ENCODE assay signal across 1 cellular context in genomic region chr11:118907051-118907748, GRCh38.
TF ChIP-seq lines count a peak whose summit lies in the region.

No MANE protein-coding gene starts in this region.

TF ChIP-seq in HepG2, 621 proteins besides CTCF, POLR2A, EP300 and RAD21 (continued from another document and continues in another):
- peak; percentile 63; the same call in 1 of the 2 replicates for TF ChIP-seq ZBTB4 (CRISPR knock-in tag; IDR thresholded peaks at IDR 0.05; ENCODE audit: borderline replicate concordance)
- no peak for TF ChIP-seq MEIS2 (CRISPR knock-in tag; IDR thresholded peaks at IDR 0.05)
- TF ChIP-seq DR1 (CRISPR knock-in tag; IDR thresholded peaks at IDR 0.05): no peak
- TF ChIP-seq NPAS2 (CRISPR knock-in tag; IDR thresholded peaks at IDR 0.05; ENCODE audit: borderline replicate concordance): no peak
- no peak for TF ChIP-seq SRF (IDR thresholded peaks at IDR 0.05; ENCODE audit: low read depth, low read length)
- TF ChIP-seq ZNF329 (CRISPR knock-in tag; IDR thresholded peaks at IDR 0.05; ENCODE audit: low read depth): no peak
- TF ChIP-seq ZNF589 (CRISPR knock-in tag; conservative IDR thresholded peaks at IDR 0.05): no peak
- no peak for TF ChIP-seq ZFP41 (CRISPR knock-in tag; IDR thresholded peaks at IDR 0.05; ENCODE audit: borderline replicate concordance)
- no peak for TF ChIP-seq TCF7 (IDR thresholded peaks at IDR 0.05; ENCODE audit: low read depth)
- no peak for TF ChIP-seq ZNF34 (CRISPR knock-in tag; IDR thresholded peaks at IDR 0.05; ENCODE audit: borderline replicate concordance)
- TF ChIP-seq ZKSCAN5 (CRISPR knock-in tag; IDR thresholded peaks at IDR 0.05): no peak
- TF ChIP-seq U2AF1 (optimal IDR thresholded peaks at IDR 0.05; ENCODE audit: low read depth, low read length): no peak
- no peak for TF ChIP-seq NRL (CRISPR knock-in tag; IDR thresholded peaks at IDR 0.05; ENCODE audit: borderline replicate concordance)
- TF ChIP-seq ZNF30 (CRISPR knock-in tag; IDR thresholded peaks at IDR 0.05): no peak
- TF ChIP-seq NFATC3 (CRISPR knock-in tag; IDR thresholded peaks at IDR 0.05): no peak
- peak; percentile 6; the same call in 1 of the 2 replicates for TF ChIP-seq MTA1 (CRISPR knock-in tag; IDR thresholded peaks at IDR 0.05; ENCODE audit: borderline replicate concordance)
- TF ChIP-seq HMG20B (CRISPR knock-in tag; conservative IDR thresholded peaks at IDR 0.05): 0 out of 2 replicates have a peak, but pooled peaks have one; percentile 27
- TF ChIP-seq ZNF580 (CRISPR knock-in tag; IDR thresholded peaks at IDR 0.05; ENCODE audit: borderline replicate concordance, low read depth): no peak
- 0 out of 2 replicates have a peak, but pooled peaks have one; percentile 15 for TF ChIP-seq GABPB1 (CRISPR knock-in tag; IDR thresholded peaks at IDR 0.05)
- no peak for TF ChIP-seq PCBP2 (optimal IDR thresholded peaks at IDR 0.05; ENCODE audit: low read depth, low read length, poor library complexity, severe bottlenecking)
- TF ChIP-seq ZNF326 (CRISPR knock-in tag; IDR thresholded peaks at IDR 0.05; ENCODE audit: borderline replicate concordance): no peak
- no peak for TF ChIP-seq RNF219 (CRISPR knock-in tag; IDR thresholded peaks at IDR 0.05)
- no peak for TF ChIP-seq ZMAT3 (CRISPR knock-in tag; conservative IDR thresholded peaks at IDR 0.05)
- TF ChIP-seq ZNF205 (CRISPR knock-in tag; IDR thresholded peaks at IDR 0.05): no peak
- TF ChIP-seq NCOA1 (CRISPR knock-in tag; IDR thresholded peaks at IDR 0.05): 0 out of 2 replicates have a peak, but pooled peaks have one; percentile 79
- TF ChIP-seq TFE3 (CRISPR knock-in tag; IDR thresholded peaks at IDR 0.05): peak; percentile 57
- 0 out of 2 replicates have a peak, but pooled peaks have one; percentile 36 for TF ChIP-seq ZKSCAN8 (CRISPR knock-in tag; IDR thresholded peaks at IDR 0.05; ENCODE audit: borderline replicate concordance)
- TF ChIP-seq TERF1 (CRISPR knock-in tag; IDR thresholded peaks at IDR 0.05): no peak
- 0 out of 2 replicates have a peak, but pooled peaks have one; percentile 81 for TF ChIP-seq ATF6 (CRISPR knock-in tag; conservative IDR thresholded peaks at IDR 0.05)
- TF ChIP-seq ZNF468 (CRISPR knock-in tag; IDR thresholded peaks at IDR 0.05): no peak
- no peak for TF ChIP-seq FLYWCH1 (CRISPR knock-in tag; IDR thresholded peaks at IDR 0.05)
- TF ChIP-seq MLLT10 (CRISPR knock-in tag; IDR thresholded peaks at IDR 0.05): no peak
- TF ChIP-seq ZNF407 (CRISPR knock-in tag; IDR thresholded peaks at IDR 0.05; ENCODE audit: not compliant biosample characterization): no peak
- no peak for TF ChIP-seq PBX2 (CRISPR knock-in tag; IDR thresholded peaks at IDR 0.05)
- no peak for TF ChIP-seq ZNF772 (CRISPR knock-in tag; IDR thresholded peaks at IDR 0.05)
- no peak for TF ChIP-seq BCLAF1 (IDR thresholded peaks at IDR 0.05)
